ENCODE assay signal across 14 cellular contexts in the genomic region with DNA sequence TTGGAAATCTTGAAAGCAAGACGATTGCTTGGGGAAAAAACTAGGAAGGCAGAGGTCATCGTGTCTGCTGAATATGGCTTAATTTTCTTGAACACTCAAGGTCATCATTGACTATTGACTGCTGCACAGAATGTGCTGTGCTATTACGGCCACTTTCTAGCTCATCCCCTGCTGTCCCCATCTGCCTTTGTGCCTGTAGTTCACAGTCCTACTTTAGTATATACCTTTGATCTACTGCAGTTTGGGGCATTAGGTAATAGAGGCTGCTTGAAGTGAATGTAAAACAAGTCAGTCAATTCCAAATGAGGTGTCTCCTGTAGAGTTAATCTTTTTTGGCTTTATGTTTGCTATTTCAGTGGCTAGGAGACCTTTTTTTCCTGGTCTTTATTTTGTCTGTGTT. TPM values are rescaled to one million over a fixed set of nuclear protein-coding genes. Genes with fewer than 3 reads are reported as not detected.
DNase-seq lines count a peak whose midpoint lies in the region; ATAC-seq and TF ChIP-seq lines count a peak whose summit lies in the region.
"Had no signal": no experiment of that assay in that cellular context is flagged by ENCODE, and none has a peak within 500 bp of the region (broad histone marks: within the 10 kb centered on the region; RNA-seq: fewer than 3 reads in every experiment).

No MANE protein-coding gene starts in this region.

- H2BK20ac ChIP-seq in IMR-90 (ENCODE audit: low read depth, low read length): no peak overlapping the region

- POLR2A ChIA-PET in IMR-90 (lab: Charles Lee; ENCODE audit: unreplicated experiment): no interaction called here

- no peak overlapping the region for H3K27ac ChIP-seq in IMR-90 (ENCODE audit: insufficient read depth, low read length)
- peak overlapping the region; percentile 83 for H3K27ac ChIP-seq in VCaP
- no peak overlapping the region for H3K27ac ChIP-seq in upper lobe of right lung
- no peak overlapping the region for H3K27ac ChIP-seq in trophoblast cell (ENCODE audit: low read depth, low read length)

- H3K36me3 ChIP-seq in IMR-90 (ENCODE audit: control insufficient read depth, insufficient read depth, low read length) (0 out of 2 replicates have a peak, but pooled peaks cover 2% of the 10 kb centered on the region), upper lobe of right lung (no peaks in the 10 kb centered on the region), trophoblast cell (ENCODE audit: control insufficient read depth in 1 of 2, insufficient read depth in 2 of 2, low read length in 2 of 2) (no peaks in the 10 kb centered on the region)

- H3K9me3 ChIP-seq in IMR-90 (ENCODE audit: control insufficient read depth, insufficient read depth, low read length): no peaks in the 10 kb centered on the region
- H3K9me3 ChIP-seq in upper lobe of right lung: no peaks in the 10 kb centered on the region
- H3K9me3 ChIP-seq in trophoblast cell (ENCODE audit: insufficient read depth, low read depth, low read length): no peaks in the 10 kb centered on the region

- in situ Hi-C loops in IMR-90 (cut with MboI; ENCODE audit: low sequenced_read_pairs): no loop called here

- H2BK120ac ChIP-seq in IMR-90 (ENCODE audit: low read depth, low read length): no peak overlapping the region
- H2BK120ac ChIP-seq in trophoblast cell (ENCODE audit: insufficient read depth, low read length, poor library complexity): no peak overlapping the region

- no peak overlapping the region for H4K8ac ChIP-seq in IMR-90 (ENCODE audit: low read depth in 2 of 2, low read length in 2 of 2)
- no peak overlapping the region for H4K8ac ChIP-seq in trophoblast cell (ENCODE audit: low read depth, low read length)

- H3K23ac ChIP-seq in IMR-90 (ENCODE audit: low read depth, low read length) (no peak overlapping the region), trophoblast cell (ENCODE audit: low read length) (no peak overlapping the region)

- H3K4me3 ChIP-seq in IMR-90 (ENCODE audit: insufficient read depth, low read depth, low read length): no peak overlapping the region
- H3K4me3 ChIP-seq in upper lobe of right lung: no peak overlapping the region
- no peak overlapping the region for H3K4me3 ChIP-seq in trophoblast cell (ENCODE audit: low read depth, low read length)

- no CpG with 5 or more reads among the region's 3 CpGs for WGBS in IMR-90 (ENCODE audit: extremely low coverage in 2 of 2, insufficient read length in 1 of 2), 2 experiments
- no CpG with 5 or more reads among the region's 3 CpGs for WGBS in trophoblast cell (ENCODE audit: extremely low coverage, insufficient coverage, insufficient read length)

- no peak overlapping the region for H4K5ac ChIP-seq in IMR-90 (ENCODE audit: low read depth, low read length)

- no peak for DNase-seq in IMR-90
- DNase-seq in left lobe of liver (ENCODE audit: low spot score): no peak
- DNase-seq in upper lobe of right lung: no peak
- DNase-seq in trophoblast cell: no peak
- DNase-seq: CD4-positive, alpha-beta T cell; DMS153; DMS79 treated with DMSO at 0.1 percent for 48 hours; EL; GDM1; GOT3; H9 had no signal

- TF ChIP-seq RAD21 in IMR-90 (IDR thresholded peaks at IDR 0.05; ENCODE audit: low read length): no peak

- peaks cover 34% of the 10 kb centered on the region for H4K20me1 ChIP-seq in IMR-90 (ENCODE audit: insufficient read depth, low read length)

- no peak overlapping the region for H2BK15ac ChIP-seq in IMR-90 (ENCODE audit: low read depth, low read length)

- no peaks in the 10 kb centered on the region for H3K27me3 ChIP-seq in IMR-90 (ENCODE audit: control insufficient read depth, insufficient read depth, low read length)
- H3K27me3 ChIP-seq in upper lobe of right lung: no peaks in the 10 kb centered on the region
- no peaks in the 10 kb centered on the region for H3K27me3 ChIP-seq in trophoblast cell (ENCODE audit: insufficient read depth, low read length)

- no peak overlapping the region for H4K91ac ChIP-seq in IMR-90 (ENCODE audit: insufficient read depth, low read depth, low read length)
- H4K91ac ChIP-seq in trophoblast cell (ENCODE audit: low read depth, low read length): no peak overlapping the region

- ATAC-seq in IMR-90 (ENCODE audit: low read depth): no peak
- peak; percentile 48 for ATAC-seq in left lobe of liver
- peak; percentile 25 for ATAC-seq in upper lobe of right lung
- ATAC-seq in HG03571 (IDR thresholded peaks at IDR 0.05; ENCODE audit: unreplicated experiment): no peak
- ATAC-seq in HG03159 (IDR thresholded peaks at IDR 0.05; ENCODE audit: unreplicated experiment): no peak

- H2AFZ ChIP-seq in IMR-90 (replicated peaks; ENCODE audit: low read length, poor library complexity): no peak overlapping the region
- no peak overlapping the region for H2AFZ ChIP-seq in trophoblast cell (ENCODE audit: insufficient read depth, low read length, poor library complexity)

- H2BK5ac ChIP-seq in IMR-90 (ENCODE audit: low read depth, low read length, poor library complexity, severe bottlenecking): no peak overlapping the region
- no peak overlapping the region for H2BK5ac ChIP-seq in trophoblast cell (ENCODE audit: low read depth, low read length, poor library complexity)

- peaks cover 11% of the 10 kb centered on the region for H3K9me1 ChIP-seq in IMR-90 (ENCODE audit: insufficient read depth, low read length)

- TF ChIP-seq CTCF in IMR-90 (conservative IDR thresholded peaks at IDR 0.05; ENCODE audit: low read depth, low read length) (no peak), VCaP (conservative IDR thresholded peaks at IDR 0.05) (no peak), upper lobe of right lung (IDR thresholded peaks at IDR 0.05) (no peak)

- no peak overlapping the region for H3K9ac ChIP-seq in IMR-90 (ENCODE audit: low read depth, low read length)
- no peak overlapping the region for H3K9ac ChIP-seq in trophoblast cell (ENCODE audit: low read length)

- peaks cover 6% of the 10 kb centered on the region for H3K4me1 ChIP-seq in IMR-90 (ENCODE audit: control insufficient read depth, insufficient read depth, low read length)
- H3K4me1 ChIP-seq in upper lobe of right lung: peaks cover 7% of the 10 kb centered on the region
- H3K4me1 ChIP-seq in trophoblast cell (ENCODE audit: control insufficient read depth in 1 of 2, insufficient read depth in 2 of 2, low read length in 2 of 2): peaks cover 0 to 2% of the 10 kb centered on the region in 2 experiments

- H3K4me2 ChIP-seq in IMR-90 (ENCODE audit: low read depth, low read length): no peak overlapping the region
- H3K4me2 ChIP-seq in trophoblast cell (ENCODE audit: low read length): no peak overlapping the region

- CTCF ChIA-PET in IMR-90 (lab: Yijun Ruan, JAX): no interaction called here

- no peak overlapping the region for H3K4ac ChIP-seq in IMR-90 (ENCODE audit: low read depth, low read length)
- H3K4ac ChIP-seq in trophoblast cell (ENCODE audit: low read depth, low read length): no peak overlapping the region

- no peak overlapping the region for H2BK12ac ChIP-seq in trophoblast cell (ENCODE audit: low read length)

- peaks cover 42 to 77% of the 10 kb centered on the region in 2 experiments for H3K79me1 ChIP-seq in IMR-90 (ENCODE audit: low read depth in 1 of 2, low read length in 2 of 2)
- no peaks in the 10 kb centered on the region for H3K79me1 ChIP-seq in trophoblast cell (ENCODE audit: low read length)

- dilution Hi-C loops in IMR-90 (cut with HindIII; ENCODE audit: low sequenced_read_pairs, unreplicated experiment): no loop called here

- no peak for TF ChIP-seq POLR2A in IMR-90 (IDR thresholded peaks at IDR 0.05; ENCODE audit: low read depth, low read length)

- no peak overlapping the region for H3K56ac ChIP-seq in IMR-90 (ENCODE audit: extremely low read depth, insufficient read depth, low read length)

- H2AK5ac ChIP-seq in IMR-90 (ENCODE audit: low read depth, low read length) (no peak overlapping the region), trophoblast cell (ENCODE audit: low read length) (no peak overlapping the region)

- H3K14ac ChIP-seq in IMR-90 (replicated peaks; ENCODE audit: low read depth, low read length) (peak overlapping the region; percentile 0; the same call in 1 of the 2 replicates), trophoblast cell (ENCODE audit: low read length) (no peak overlapping the region)

- peaks cover 3% of the 10 kb centered on the region for H3K79me2 ChIP-seq in trophoblast cell (ENCODE audit: control insufficient read depth, insufficient read depth, low read length, poor library complexity)

- intact Hi-C loops in IMR-90 (cut with micrococcal nuclease): no loop called here
- intact Hi-C loops in upper lobe of right lung (cut with DNase I): no loop called here

- no TSS peak for BruUV-seq in IMR-90 (replicated peaks; lab: Mats Ljungman, UMichigan)

- H3K18ac ChIP-seq in IMR-90 (ENCODE audit: low read depth, low read length) (no peak overlapping the region), trophoblast cell (ENCODE audit: low read length) (no peak overlapping the region)

- H4K12ac ChIP-seq in trophoblast cell (ENCODE audit: low read depth, low read length): no peak overlapping the region

- H2AK9ac ChIP-seq in IMR-90 (replicated peaks; ENCODE audit: low read depth, low read length, poor library complexity): no peak overlapping the region

TF ChIP-seq in IMR-90, 13 proteins besides CTCF, POLR2A, EP300 and RAD21 (continues in another document):
- TF ChIP-seq CHD1 (IDR thresholded peaks at IDR 0.05; ENCODE audit: low read depth, low read length) (no peak), RFX5 (IDR thresholded peaks at IDR 0.05; ENCODE audit: low read depth, low read length) (no peak), RCOR1 (IDR thresholded peaks at IDR 0.05; ENCODE audit: insufficient replicate concordance, low read length) (no peak), MXI1 (IDR thresholded peaks at IDR 0.05; ENCODE audit: borderline replicate concordance, low read depth, low read length) (no peak), CEBPB (IDR thresholded peaks at IDR 0.05; ENCODE audit: low read depth, low read length) (no peak)
- TF ChIP-seq, protein P1, sequence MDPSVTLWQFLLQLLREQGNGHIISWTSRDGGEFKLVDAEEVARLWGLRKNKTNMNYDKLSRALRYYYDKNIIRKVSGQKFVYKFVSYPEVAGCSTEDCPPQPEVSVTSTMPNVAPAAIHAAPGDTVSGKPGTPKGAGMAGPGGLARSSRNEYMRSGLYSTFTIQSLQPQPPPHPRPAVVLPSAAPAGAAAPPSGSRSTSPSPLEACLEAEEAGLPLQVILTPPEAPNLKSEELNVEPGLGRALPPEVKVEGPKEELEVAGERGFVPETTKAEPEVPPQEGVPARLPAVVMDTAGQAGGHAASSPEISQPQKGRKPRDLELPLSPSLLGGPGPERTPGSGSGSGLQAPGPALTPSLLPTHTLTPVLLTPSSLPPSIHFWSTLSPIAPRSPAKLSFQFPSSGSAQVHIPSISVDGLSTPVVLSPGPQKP (IDR thresholded peaks at IDR 0.05; ENCODE audit: borderline replicate concordance, low read depth, low read length): no peak

RNA-seq across cellular contexts. Expression of a gene that starts 8.3 kb away (rescaled TPM):
- total RNA-seq in IMR-90 (2012; rRNA removed): 26.2 and 33.3 TPM in 2 replicates
- polyA plus RNA-seq in IMR-90 (2012; rRNA removed): 23.9 and 25.6 TPM in 2 replicates
- polyA plus RNA-seq in IMR-90 (2012; cell fraction: cytosol; rRNA removed): 24.6 and 26.8 TPM in 2 replicates
- polyA plus RNA-seq in IMR-90 (2012; cell fraction: nucleus; rRNA removed; ENCODE audit: low replicate concordance): 9.4 and 14.7 TPM in 2 replicates
- 63.7 TPM for total RNA-seq in left lobe of liver
- total RNA-seq in upper lobe of right lung: 47.1 TPM
- 22.0 and 24.9 TPM in 2 replicates for polyA plus RNA-seq in trophoblast cell (2013)

Comparison
In these comparisons a context has a peak if more than half of its experiments do, and no peak if none do; other contexts are left out.
1. ATAC-seq: peak in left lobe of liver (single experiment) and upper lobe of right lung (single experiment); none in IMR-90 (single experiment), HG03571 (single experiment) and HG03159 (single experiment).